Comparison of ENCODE assay signal across 9 cellular contexts in the genomic region with DNA sequence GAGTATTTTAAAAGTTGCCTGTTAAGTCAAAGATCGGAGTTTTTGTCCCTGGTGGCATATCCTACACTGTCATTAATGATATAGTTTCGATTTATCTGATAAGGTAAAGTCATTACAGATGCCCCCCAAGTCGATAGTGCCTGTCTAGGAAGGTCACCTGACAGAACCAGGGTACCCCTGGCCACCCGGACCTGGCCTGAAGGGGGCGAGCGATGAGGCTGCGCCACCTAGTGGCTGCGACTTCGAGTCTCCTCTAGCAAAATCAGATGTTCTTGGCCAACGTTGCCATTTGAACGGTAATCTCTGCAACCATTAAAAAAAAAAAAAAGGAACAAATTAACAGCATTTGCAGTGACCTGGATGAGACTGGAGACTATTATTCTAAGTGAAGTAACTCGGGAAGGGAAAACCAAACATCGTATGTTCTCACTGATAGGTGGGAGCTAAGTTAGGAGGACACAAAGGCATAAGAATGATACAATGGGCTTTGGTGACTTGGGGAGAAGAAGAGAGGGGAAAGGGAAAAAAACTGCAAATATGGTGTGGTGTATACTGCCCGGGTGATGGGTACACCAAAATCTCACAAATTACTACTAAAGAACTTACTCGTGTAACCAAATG.
DNase-seq lines count a peak whose midpoint lies in the region; ATAC-seq and TF ChIP-seq lines count a peak whose summit lies in the region.
"Had no signal": no experiment of that assay in that cellular context is flagged by ENCODE, and none has a peak within 500 bp of the region (broad histone marks: within the 10 kb centered on the region; RNA-seq: fewer than 3 reads in every experiment).

No MANE protein-coding gene starts in this region.

- H3K27ac Mint-ChIP-seq in activated CD4-positive, alpha-beta T cell treated with anti-CD3 and anti-CD28 coated beads, Interleukin-2, amount 10 ng/mL, durations not matched to agents 7 days and 5 days = peak overlapping the region; percentile 46
- H3K27ac Mint-ChIP-seq in neural progenitor cell = no peak overlapping the region
- H3K27ac Mint-ChIP-seq in CD8-positive, alpha-beta memory T cell = no peak overlapping the region
- H3K27ac Mint-ChIP-seq: activated B cell treated with CpG ODN at 0.5 μM for 24 hours had no signal

- peak; percentile 85 for TF ChIP-seq CTCF in GM10266 (IDR thresholded peaks at IDR 0.05; ENCODE audit: control insufficient read depth, insufficient read depth, low read depth, missing control alignments)
- TF ChIP-seq CTCF in fibroblast of mammary gland (conservative IDR thresholded peaks at IDR 0.05; ENCODE audit: control insufficient read depth, insufficient read depth, low read depth, low read length) = peak; percentile 77
- TF ChIP-seq CTCF in neural progenitor cell (IDR thresholded peaks at IDR 0.05) = peak; percentile 90

- no peaks in the 10 kb centered on the region for H3K4me1 Mint-ChIP-seq in activated CD4-positive, alpha-beta T cell treated with anti-CD3 and anti-CD28 coated beads, Interleukin-2, amount 10 ng/mL, durations not matched to agents 7 days and 5 days
- peaks cover 3% of the 10 kb centered on the region for H3K4me1 Mint-ChIP-seq in neural progenitor cell
- no peaks in the 10 kb centered on the region for H3K4me1 Mint-ChIP-seq in CD8-positive, alpha-beta memory T cell
- H3K4me1 Mint-ChIP-seq: activated B cell treated with CpG ODN at 0.5 μM for 24 hours had no signal

- H3K36me3 Mint-ChIP-seq in activated CD4-positive, alpha-beta T cell treated with anti-CD3 and anti-CD28 coated beads, Interleukin-2, amount 10 ng/mL, durations not matched to agents 7 days and 5 days (ENCODE audit: low read depth) = no peaks in the 10 kb centered on the region
- H3K36me3 Mint-ChIP-seq in neural progenitor cell = no peaks in the 10 kb centered on the region
- H3K36me3 Mint-ChIP-seq in CD8-positive, alpha-beta memory T cell = no peaks in the 10 kb centered on the region

- no peaks in the 10 kb centered on the region for H3K9me3 Mint-ChIP-seq in activated CD4-positive, alpha-beta T cell treated with anti-CD3 and anti-CD28 coated beads, Interleukin-2, amount 10 ng/mL, durations not matched to agents 7 days and 5 days
- H3K9me3 Mint-ChIP-seq in neural progenitor cell = no peaks in the 10 kb centered on the region
- H3K9me3 Mint-ChIP-seq in CD8-positive, alpha-beta memory T cell = peaks cover 2 to 19% (median 10%) of the 10 kb centered on the region in 5 donors

- H3K27me3 ChIP-seq in neural progenitor cell = no peaks in the 10 kb centered on the region
- no peaks in the 10 kb centered on the region for H3K27me3 ChIP-seq in CD8-positive, alpha-beta memory T cell (ENCODE audit: insufficient read depth, low read length, poor library complexity, severe bottlenecking)

- H4K20me1 ChIP-seq in neural progenitor cell (ENCODE audit: low read depth) = no peaks in the 10 kb centered on the region

- H3K36me3 ChIP-seq in neural progenitor cell = no peaks in the 10 kb centered on the region
- H3K36me3 ChIP-seq in CD8-positive, alpha-beta memory T cell (ENCODE audit: insufficient read depth, low read length) = no peaks in the 10 kb centered on the region

- H3K27me3 Mint-ChIP-seq in activated CD4-positive, alpha-beta T cell treated with anti-CD3 and anti-CD28 coated beads, Interleukin-2, amount 10 ng/mL, durations not matched to agents 7 days and 5 days = no peaks in the 10 kb centered on the region
- H3K27me3 Mint-ChIP-seq in neural progenitor cell (ENCODE audit: insufficient read depth, low read depth) = no peaks in the 10 kb centered on the region
- H3K27me3 Mint-ChIP-seq in CD8-positive, alpha-beta memory T cell = no peaks in the 10 kb centered on the region
- H3K27me3 Mint-ChIP-seq: activated B cell treated with CpG ODN at 0.5 μM for 24 hours had no signal

- ATAC-seq in GM21576 (IDR thresholded peaks at IDR 0.05; ENCODE audit: unreplicated experiment) = peak; percentile 77

- no peaks in the 10 kb centered on the region for H3K4me1 ChIP-seq in neural progenitor cell
- H3K4me1 ChIP-seq in CD8-positive, alpha-beta memory T cell (ENCODE audit: insufficient read depth, low read length) = no peaks in the 10 kb centered on the region

- no peak overlapping the region for H2AFZ ChIP-seq in neural progenitor cell (replicated peaks)

- DNase-seq in GM10266 (ENCODE audit: extremely low spot score) (peak; percentile 31), HT1080 (ENCODE audit: low read depth) (peak; percentile 59), fibroblast of mammary gland (ENCODE audit: low read depth) (peak; percentile 44), neural progenitor cell (ENCODE audit: low spot score) (peak; percentile 85), NCI-H1694 (lab: John Stamatoyannopoulos, UW) (no peak)
- DNase-seq in activated CD4-positive, alpha-beta T cell treated with anti-CD3 and anti-CD28 coated beads, Interleukin-2, amount 10 ng/mL, durations not matched to agents 7 days and 5 days = peak; percentile 28
- no peak for DNase-seq in CD8-positive, alpha-beta memory T cell
- DNase-seq: activated B cell treated with CpG ODN at 0.5 μM for 24 hours had no signal

- H3K9me3 ChIP-seq in neural progenitor cell (ENCODE audit: low read depth) = no peaks in the 10 kb centered on the region
- H3K9me3 ChIP-seq in CD8-positive, alpha-beta memory T cell (ENCODE audit: low read length) = no peaks in the 10 kb centered on the region

- H3K4me3 Mint-ChIP-seq in activated CD4-positive, alpha-beta T cell treated with anti-CD3 and anti-CD28 coated beads, Interleukin-2, amount 10 ng/mL, durations not matched to agents 7 days and 5 days = no peak overlapping the region
- no peak overlapping the region for H3K4me3 Mint-ChIP-seq in neural progenitor cell
- no peak overlapping the region for H3K4me3 Mint-ChIP-seq in CD8-positive, alpha-beta memory T cell
- H3K4me3 Mint-ChIP-seq: activated B cell treated with CpG ODN at 0.5 μM for 24 hours had no signal

- H3K79me2 ChIP-seq in neural progenitor cell (ENCODE audit: low read depth) = no peaks in the 10 kb centered on the region

- CTCF ChIA-PET in activated CD4-positive, alpha-beta T cell treated with anti-CD3 and anti-CD28 coated beads, Interleukin-2, amount 10 ng/mL, durations not matched to agents 7 days and 5 days (lab: Charles Lee) = no interaction called here
- CTCF ChIA-PET in CD8-positive, alpha-beta memory T cell (lab: Charles Lee) = interaction anchor here (1.2 kb wide), 1 partner anchor 19 kb away, joined by 3 read pairs; no protein-coding TSS in a partner anchor

- H3F3A ChIP-seq in neural progenitor cell (ENCODE audit: low read depth) = no peaks in the 10 kb centered on the region

- H3K4me2 ChIP-seq in neural progenitor cell = no peak overlapping the region

- POLR2A ChIA-PET in activated CD4-positive, alpha-beta T cell treated with anti-CD3 and anti-CD28 coated beads, Interleukin-2, amount 10 ng/mL, durations not matched to agents 7 days and 5 days (lab: Charles Lee) = no interaction called here
- POLR2A ChIA-PET in CD8-positive, alpha-beta memory T cell (lab: Charles Lee) = no interaction called here

- H3K4me3 ChIP-seq in fibroblast of mammary gland (ENCODE audit: control insufficient read depth, low read depth, low read length) (no peak overlapping the region), neural progenitor cell (no peak overlapping the region)
- H3K4me3 ChIP-seq in CD8-positive, alpha-beta memory T cell (ENCODE audit: low read length) = no peak overlapping the region

- H3K9ac ChIP-seq in neural progenitor cell = no peak overlapping the region

- no peak overlapping the region for H3K27ac ChIP-seq in neural progenitor cell
- H3K27ac ChIP-seq in CD8-positive, alpha-beta memory T cell (ENCODE audit: low read depth, low read length) = no peak overlapping the region

Comparison
In these comparisons a context has a peak if more than half of its experiments do, and no peak if none do; other contexts are left out.
1. DNase-seq: peak in GM10266 (single experiment), HT1080 (single experiment), activated CD4-positive, alpha-beta T cell treated with anti-CD3 and anti-CD28 coated beads, Interleukin-2, amount 10 ng/mL, durations not matched to agents 7 days and 5 days (single experiment), fibroblast of mammary gland (single experiment) and neural progenitor cell (single experiment); none in CD8-positive, alpha-beta memory T cell (0 of 5) and NCI-H1694 (single experiment).
2. Peak in every context shown above with its lines, with median percentiles within 50 percentile points of each other: CTCF ChIP-seq.